Comparison of ENCODE assay signal across 34 cellular contexts in the genomic region with DNA sequence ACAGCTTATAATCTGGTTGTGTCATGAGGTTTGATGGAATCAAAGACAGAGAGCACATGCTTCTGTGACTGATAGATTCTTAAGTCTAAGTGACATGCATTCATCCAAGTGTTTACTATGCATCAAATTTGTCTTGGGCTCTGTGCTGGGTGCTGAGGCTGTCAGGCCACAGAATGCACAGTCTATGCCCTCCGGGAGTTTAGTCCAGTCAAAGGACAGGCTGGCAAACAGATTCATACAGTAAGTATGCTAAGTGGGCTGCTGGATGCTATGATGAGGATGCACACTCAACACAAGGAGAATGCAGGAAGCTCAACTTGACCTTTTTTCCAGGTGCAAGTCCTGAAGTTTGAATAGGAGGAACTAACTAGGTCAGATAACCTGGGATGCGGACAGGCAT.
"Had no signal": no experiment of that assay in that cellular context is flagged by ENCODE, and none has a peak within 500 bp of the region (broad histone marks: within the 10 kb centered on the region; RNA-seq: fewer than 3 reads in every experiment).

No MANE protein-coding gene starts in this region.

- H3K27me3 Mint-ChIP-seq: activated CD4-positive, alpha-beta memory T cell treated with anti-CD3 and anti-CD28 coated beads for 36 hours; activated CD4-positive, alpha-beta T cell treated with anti-CD3 and anti-CD28 coated beads for 36 hours; activated CD4-positive, alpha-beta T cell treated with anti-CD3 and anti-CD28 coated beads, Interleukin-2, amount 10 ng/mL, durations not matched to agents 24 days and 14 days; activated CD8-positive, alpha-beta memory T cell treated with anti-CD3 and anti-CD28 coated beads, Interleukin-2, amount 10 ng/mL, durations not matched to agents 7 days and 5 days; activated naive CD8-positive, alpha-beta T cell treated with anti-CD3 and anti-CD28 coated beads for 36 hours; brain had no signal

- H3K36me3 Mint-ChIP-seq: activated naive CD4-positive, alpha-beta T cell treated with anti-CD3 and anti-CD28 coated beads, Interleukin-2, amount 50 U/mL, for 24 hours; activated naive CD8-positive, alpha-beta T cell treated with anti-CD3 and anti-CD28 coated beads for 36 hours had no signal

- H3K9me3 Mint-ChIP-seq: activated CD4-positive, alpha-beta memory T cell treated with anti-CD3 and anti-CD28 coated beads for 36 hours; activated CD4-positive, alpha-beta T cell treated with anti-CD3 and anti-CD28 coated beads, Interleukin-2, amount 10 ng/mL, durations not matched to agents 24 days and 14 days; activated naive CD4-positive, alpha-beta T cell treated with anti-CD3 and anti-CD28 coated beads for 36 hours; activated naive CD4-positive, alpha-beta T cell treated with anti-CD3 and anti-CD28 coated beads, Interleukin-2, amount 50 U/mL, for 24 hours; activated naive CD8-positive, alpha-beta T cell treated with anti-CD3 and anti-CD28 coated beads for 36 hours; activated T-helper 1 cell treated with anti-CD3 and anti-CD28 coated beads, Interleukin-12 subunit alpha, Interleukin-12 subunit beta, Interleukin-2, Interleukin-4 antibody, amounts not matched to agents 30 ng/mL and 10 ng/mL and 1 ng/mL, durations not matched to agents 14 hours and 24 hours and 36 hours; activated T-helper 2 cell treated with anti-CD3 and anti-CD28 coated beads, Interferon-gamma antibody, Interleukin-2, Interleukin-4, amounts not matched to agents 10 μg/mL and 5 μg/mL and 100 μg/mL, durations not matched to agents 14 hours and 24 hours and 36 hours; endodermal cell had no signal

- H3K27ac ChIP-seq: adrenal gland, breast epithelium, cardiac muscle cell, colonic mucosa, foreskin keratinocyte, gastroesophageal sphincter, heart right ventricle, hepatocyte had no signal

- H3K4me3 Mint-ChIP-seq: activated CD4-positive, alpha-beta memory T cell treated with anti-CD3 and anti-CD28 coated beads for 36 hours; activated CD4-positive, alpha-beta T cell treated with anti-CD3 and anti-CD28 coated beads for 36 hours; activated CD4-positive, alpha-beta T cell treated with anti-CD3 and anti-CD28 coated beads, Interleukin-2, amount 10 ng/mL, durations not matched to agents 24 days and 14 days; activated CD8-positive, alpha-beta memory T cell treated with anti-CD3 and anti-CD28 coated beads, Interleukin-2, amount 10 ng/mL, durations not matched to agents 7 days and 5 days; activated CD8-positive, alpha-beta T cell treated with anti-CD3 and anti-CD28 coated beads, Interleukin-2, amount 10 ng/mL, durations not matched to agents 7 days and 5 days; activated naive CD4-positive, alpha-beta T cell treated with anti-CD3 and anti-CD28 coated beads for 36 hours; activated naive CD4-positive, alpha-beta T cell treated with anti-CD3 and anti-CD28 coated beads, Interleukin-2, amount 50 U/mL, for 24 hours; activated naive CD8-positive, alpha-beta T cell treated with anti-CD3 and anti-CD28 coated beads for 36 hours; activated naive CD8-positive, alpha-beta T cell treated with anti-CD3 and anti-CD28 coated beads, Interleukin-2, amount 50 U/mL, for 24 hours; activated T-helper 1 cell treated with anti-CD3 and anti-CD28 coated beads, Interleukin-12 subunit alpha, Interleukin-12 subunit beta, Interleukin-2, Interleukin-4 antibody, amounts not matched to agents 30 ng/mL and 10 ng/mL and 1 ng/mL, durations not matched to agents 14 hours and 24 hours and 36 hours; brain; endodermal cell had no signal

- H3K36me3 ChIP-seq: adrenal gland, breast epithelium, cardiac muscle cell, colonic mucosa, gastroesophageal sphincter, heart right ventricle had no signal

- ATAC-seq: activated CD4-positive, alpha-beta T cell treated with anti-CD3 and anti-CD28 coated beads for 36 hours; activated CD8-positive, alpha-beta memory T cell treated with anti-CD3 and anti-CD28 coated beads, Interleukin-2, amount 10 ng/mL, durations not matched to agents 7 days and 5 days; activated CD8-positive, alpha-beta T cell treated with anti-CD3 and anti-CD28 coated beads, Interleukin-2, amount 10 ng/mL, durations not matched to agents 7 days and 5 days; activated naive CD8-positive, alpha-beta T cell treated with anti-CD3 and anti-CD28 coated beads, Interleukin-2, amount 50 U/mL, for 24 hours; esophagus mucosa; foreskin keratinocyte; gastroesophageal sphincter; heart right ventricle had no signal

- H3K27ac Mint-ChIP-seq: activated CD4-positive, alpha-beta memory T cell treated with anti-CD3 and anti-CD28 coated beads for 36 hours; activated CD4-positive, alpha-beta T cell treated with anti-CD3 and anti-CD28 coated beads for 36 hours; activated CD4-positive, alpha-beta T cell treated with anti-CD3 and anti-CD28 coated beads, Interleukin-2, amount 10 ng/mL, durations not matched to agents 24 days and 14 days; activated CD8-positive, alpha-beta memory T cell treated with anti-CD3 and anti-CD28 coated beads, Interleukin-2, amount 10 ng/mL, durations not matched to agents 7 days and 5 days; activated CD8-positive, alpha-beta T cell treated with anti-CD3 and anti-CD28 coated beads, Interleukin-2, amount 10 ng/mL, durations not matched to agents 7 days and 5 days; activated naive CD4-positive, alpha-beta T cell treated with anti-CD3 and anti-CD28 coated beads for 36 hours; activated naive CD4-positive, alpha-beta T cell treated with anti-CD3 and anti-CD28 coated beads, Interleukin-2, amount 50 U/mL, for 24 hours; activated naive CD8-positive, alpha-beta T cell treated with anti-CD3 and anti-CD28 coated beads for 36 hours; activated naive CD8-positive, alpha-beta T cell treated with anti-CD3 and anti-CD28 coated beads, Interleukin-2, amount 50 U/mL, for 24 hours; activated T-helper 1 cell treated with anti-CD3 and anti-CD28 coated beads, Interleukin-12 subunit alpha, Interleukin-12 subunit beta, Interleukin-2, Interleukin-4 antibody, amounts not matched to agents 30 ng/mL and 10 ng/mL and 1 ng/mL, durations not matched to agents 14 hours and 24 hours and 36 hours; activated T-helper 2 cell treated with anti-CD3 and anti-CD28 coated beads, Interferon-gamma antibody, Interleukin-2, Interleukin-4, amounts not matched to agents 10 μg/mL and 5 μg/mL and 100 μg/mL, durations not matched to agents 14 hours and 24 hours and 36 hours; brain; endodermal cell had no signal

- H3K4me3 ChIP-seq: adrenal gland, breast epithelium, cardiac muscle cell, colonic mucosa, gastroesophageal sphincter, heart right ventricle, hepatocyte had no signal

- H3K9me3 ChIP-seq: adrenal gland, breast epithelium, colonic mucosa, gastroesophageal sphincter, heart right ventricle had no signal

- H3K4me1 Mint-ChIP-seq: activated CD4-positive, alpha-beta T cell treated with anti-CD3 and anti-CD28 coated beads, Interleukin-2, amount 10 ng/mL, durations not matched to agents 24 days and 14 days; activated CD8-positive, alpha-beta memory T cell treated with anti-CD3 and anti-CD28 coated beads, Interleukin-2, amount 10 ng/mL, durations not matched to agents 7 days and 5 days; activated naive CD4-positive, alpha-beta T cell treated with anti-CD3 and anti-CD28 coated beads, Interleukin-2, amount 50 U/mL, for 24 hours had no signal

- DNase-seq: activated CD4-positive, alpha-beta memory T cell treated with anti-CD3 and anti-CD28 coated beads for 36 hours; activated CD4-positive, alpha-beta T cell treated with anti-CD3 and anti-CD28 coated beads for 36 hours; activated CD4-positive, alpha-beta T cell treated with anti-CD3 and anti-CD28 coated beads, Interleukin-2, amount 10 ng/mL, durations not matched to agents 24 days and 14 days; activated CD4-positive, CD25-positive, alpha-beta regulatory T cell; activated CD4-positive, CD25-positive, alpha-beta regulatory T cell treated with anti-CD3 and anti-CD28 coated beads, Interleukin-2, amount 50 U/mL, for 72 hours; activated CD8-positive, alpha-beta memory T cell treated with anti-CD3 and anti-CD28 coated beads, Interleukin-2, amount 10 ng/mL, durations not matched to agents 7 days and 5 days; activated CD8-positive, alpha-beta memory T cell treated with anti-CD3 and anti-CD28 coated beads, Interleukin-2, amount 50 U/mL, for 4 hours; activated CD8-positive, alpha-beta T cell treated with anti-CD3 and anti-CD28 coated beads, Interleukin-2, amount 10 ng/mL, durations not matched to agents 7 days and 5 days; activated effector memory CD4-positive, alpha-beta T cell treated with anti-CD3 and anti-CD28 coated beads, Interleukin-2, amount 50 U/mL, for 16 hours; activated naive CD4-positive, alpha-beta T cell treated with anti-CD3 and anti-CD28 coated beads for 36 hours; activated naive CD8-positive, alpha-beta T cell treated with anti-CD3 and anti-CD28 coated beads for 36 hours; activated naive CD8-positive, alpha-beta T cell treated with anti-CD3 and anti-CD28 coated beads, Interleukin-2, amount 50 U/mL, for 24 hours; activated T-cell treated with anti-CD3 and anti-CD28 coated beads, Interleukin-2, amount 50 U/mL, for 1 hour; activated T-cell treated with anti-CD3 and anti-CD28 coated beads, Interleukin-2, amount 50 U/mL, for 48 hours; adrenal gland; amygdala; aorta; central memory CD4-positive, alpha-beta T cell; cerebellar nuclear complex; colonic mucosa; effector memory CD4-positive, alpha-beta T cell; endodermal cell; foreskin keratinocyte; heart right ventricle; T-helper 2 cell had no signal

- H3K4me1 ChIP-seq: colonic mucosa, foreskin keratinocyte had no signal

- H3K27me3 ChIP-seq: adrenal gland, breast epithelium, cardiac muscle cell, colonic mucosa, foreskin keratinocyte, gastroesophageal sphincter, heart right ventricle, hepatocyte had no signal
